ENCODE assay signal across 12 cellular contexts in the genomic region with DNA sequence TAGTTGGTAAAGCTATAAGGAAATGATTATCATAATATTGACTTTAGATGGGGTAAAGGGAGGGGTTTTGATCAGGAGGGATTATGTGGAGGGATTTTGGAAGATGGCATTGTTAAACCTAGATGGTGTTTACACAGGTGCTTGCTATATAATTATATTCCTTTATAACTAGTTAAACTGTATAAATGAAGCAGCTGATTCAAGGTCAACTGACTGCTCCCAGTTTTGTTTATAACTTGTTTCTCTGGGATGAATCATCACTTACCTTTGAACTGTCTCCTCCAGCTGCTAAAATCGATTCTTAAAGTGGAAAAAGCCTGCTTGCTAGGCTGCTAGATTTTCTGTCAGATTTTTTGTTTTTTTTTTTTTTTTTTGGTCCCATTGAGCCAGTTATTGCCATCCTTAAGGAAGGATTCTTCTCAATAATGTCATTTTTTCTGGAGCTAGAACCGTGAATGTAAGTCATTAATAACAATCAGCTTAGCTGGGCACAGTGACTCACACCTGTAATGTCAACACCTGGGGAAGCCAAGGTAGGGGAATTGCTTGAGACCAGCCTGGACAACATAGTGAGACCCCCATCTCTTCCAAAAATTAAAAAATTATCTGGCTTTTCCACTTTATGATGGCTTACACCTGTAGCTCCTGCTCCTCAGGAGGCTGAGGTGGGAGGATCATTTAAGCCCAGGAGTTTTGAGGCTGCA.
DNase-seq lines count a peak whose midpoint lies in the region; ATAC-seq and TF ChIP-seq lines count a peak whose summit lies in the region.
"Had no signal": no experiment of that assay in that cellular context is flagged by ENCODE, and none has a peak within 500 bp of the region (broad histone marks: within the 10 kb centered on the region; RNA-seq: fewer than 3 reads in every experiment).

No MANE protein-coding gene starts in this region.

- no peak overlapping the region for H3K27ac ChIP-seq in thyroid gland
- H3K27ac ChIP-seq: right atrium auricular region had no signal

- H3K27me3 ChIP-seq in thyroid gland = no peaks in the 10 kb centered on the region
- H3K27me3 ChIP-seq: right atrium auricular region had no signal

- H3K4me1 ChIP-seq in thyroid gland = peaks cover 0 to 6% of the 10 kb centered on the region in 2 donors
- H3K4me1 ChIP-seq: right atrium auricular region had no signal

- H3K36me3 ChIP-seq in thyroid gland = no peaks in the 10 kb centered on the region
- H3K36me3 ChIP-seq: right atrium auricular region had no signal

- H3K9me3 ChIP-seq in thyroid gland = no peaks in the 10 kb centered on the region

- 75 to 80% methylated on average over 2 of the region's 2 CpGs for WGBS in thyroid gland, 2 donors

- TF ChIP-seq CTCF in thyroid gland (IDR thresholded peaks at IDR 0.05) = no peak

- DNase-seq in A172 (ENCODE audit: low spot score) = peak; percentile 21
- peak; percentile 93 for DNase-seq in NCI-H1417 treated with DMSO at 0.1 percent for 48 hours (lab: John Stamatoyannopoulos, UW)
- peak; percentile 22 for DNase-seq in RPMI7951 (ENCODE audit: low read depth)
- DNase-seq in iris pigment epithelial cell (ENCODE audit: low read depth) = peak; percentile 71
- DNase-seq in thyroid gland = no peak
- no peak for DNase-seq in NK-92 (lab: John Stamatoyannopoulos, UW; ENCODE audit: unreplicated experiment)
- no peak for DNase-seq in dedifferentiated amniotic fluid mesenchymal stem cell (ENCODE audit: extremely low spot score)
- DNase-seq: activated CD4-positive, alpha-beta T cell treated with anti-CD3 and anti-CD28 coated beads for 48 hours; activated naive CD8-positive, alpha-beta T cell treated with anti-CD3 and anti-CD28 coated beads for 36 hours; RPMI8226 had no signal

- TF ChIP-seq POLR2A in thyroid gland (IDR thresholded peaks at IDR 0.05) = no peak

- intact Hi-C loops in thyroid gland (cut with DNase I) = no loop called here

- H3K4me3 ChIP-seq in thyroid gland (replicated peaks in 1 of 3) = no peak overlapping the region
- H3K4me3 ChIP-seq: right atrium auricular region had no signal

- ATAC-seq in HG03175 (IDR thresholded peaks at IDR 0.05; ENCODE audit: unreplicated experiment) = no peak

Comparison
In these comparisons a context has a peak if more than half of its experiments do, and no peak if none do; other contexts are left out.
1. DNase-seq: peak in A172 (single experiment), NCI-H1417 treated with DMSO at 0.1 percent for 48 hours (single experiment), RPMI7951 (single experiment) and iris pigment epithelial cell (single experiment); none in thyroid gland (0 of 2), NK-92 (single experiment) and dedifferentiated amniotic fluid mesenchymal stem cell (single experiment).